8 cellular contexts compared by ENCODE assay signal in genomic region chr16:87869061-87869878, GRCh38. TPM values are rescaled to one million over a fixed set of nuclear protein-coding genes. Genes with fewer than 3 reads are reported as not detected.
DNase-seq lines count a peak whose midpoint lies in the region; ATAC-seq and TF ChIP-seq lines count a peak whose summit lies in the region.
"Not testable (repeated sequence)": the region's sequence is repeated elsewhere in the genome, so short reads cannot be mapped to it uniquely, and the experiment has no call there.

Gene SLC7A5, minus strand, starts transcription at chr16:87869507. Its CDS starts 85 bp downstream, at chr16:87869422.

- peak; percentile 58 for ATAC-seq in GM18909 (IDR thresholded peaks at IDR 0.05; ENCODE audit: poor library complexity, unreplicated experiment)
- ATAC-seq in HG03139 (IDR thresholded peaks at IDR 0.05; ENCODE audit: unreplicated experiment): peak; percentile 43
- ATAC-seq in activated CD8-positive, alpha-beta T cell treated with anti-CD3 and anti-CD28 coated beads for 36 hours: peak; percentile 68
- ATAC-seq in left lobe of liver: peak; percentile 86

- H3K36me3 Mint-ChIP-seq in activated CD8-positive, alpha-beta T cell treated with anti-CD3 and anti-CD28 coated beads for 36 hours (ENCODE audit: low read depth): peaks cover 45% of the 10 kb centered on the region
- H3K36me3 Mint-ChIP-seq in dendritic cell treated with granulocyte-macrophage colony-stimulating factor and Interleukin-4, amounts not matched to agents 40 ng/mL and 50 ng/mL, for 4 days (ENCODE audit: low read depth): not testable (repeated sequence)

- H3K4me1 Mint-ChIP-seq in activated CD8-positive, alpha-beta T cell treated with anti-CD3 and anti-CD28 coated beads for 36 hours (ENCODE audit: low read depth): peaks cover 45% of the 10 kb centered on the region
- H3K4me1 Mint-ChIP-seq in dendritic cell treated with granulocyte-macrophage colony-stimulating factor and Interleukin-4, amounts not matched to agents 40 ng/mL and 50 ng/mL, for 4 days (ENCODE audit: low read depth): peaks cover 57% of the 10 kb centered on the region

- intact Hi-C loops in activated CD8-positive, alpha-beta T cell treated with anti-CD3 and anti-CD28 coated beads for 36 hours (cut with micrococcal nuclease); dendritic cell treated with granulocyte-macrophage colony-stimulating factor and Interleukin-4, amounts not matched to agents 40 ng/mL and 50 ng/mL, for 4 days (cut with micrococcal nuclease): not testable (repeated sequence)

- peak within 1 kb of the TSS; percentile 100 for H3K27ac Mint-ChIP-seq in activated CD8-positive, alpha-beta T cell treated with anti-CD3 and anti-CD28 coated beads for 36 hours
- peak within 1 kb of the TSS; percentile 85 for H3K27ac Mint-ChIP-seq in dendritic cell treated with granulocyte-macrophage colony-stimulating factor and Interleukin-4, amounts not matched to agents 40 ng/mL and 50 ng/mL, for 4 days

- DNase-seq in ACHN (peak; percentile 82), NOMO-1 (lab: John Stamatoyannopoulos, UW; ENCODE audit: unreplicated experiment in 2 of 2) (peak; percentile 46 to 57), left lobe of liver (ENCODE audit: low spot score) (peak; percentile 72)
- peak; percentile 88 for DNase-seq in activated CD8-positive, alpha-beta T cell treated with anti-CD3 and anti-CD28 coated beads for 36 hours
- peak; percentile 83 to 86 for DNase-seq in stimulated activated CD4-positive, alpha-beta T cell treated with anti-CD3 and anti-CD28 coated beads, Interleukin-15, amount 100 ng/mL, for 48 hours (ENCODE audit: low read depth in 2 of 2)

- peak within 1 kb of the TSS; percentile 100 for H3K4me3 Mint-ChIP-seq in activated CD8-positive, alpha-beta T cell treated with anti-CD3 and anti-CD28 coated beads for 36 hours
- H3K4me3 Mint-ChIP-seq in dendritic cell treated with granulocyte-macrophage colony-stimulating factor and Interleukin-4, amounts not matched to agents 40 ng/mL and 50 ng/mL, for 4 days: peak within 1 kb of the TSS; percentile 78

- not testable (repeated sequence) for TF ChIP-seq CTCF in activated CD8-positive, alpha-beta T cell treated with anti-CD3 and anti-CD28 coated beads for 36 hours (IDR thresholded peaks at IDR 0.05)

- in situ Hi-C loops in ACHN (cut with HindIII; ENCODE audit: low pct_ligation_motif_present, low pct_unique_long_range_greater_than_20kb, low sequenced_read_pairs): not testable (repeated sequence)

- POLR2A ChIA-PET in activated CD8-positive, alpha-beta T cell treated with anti-CD3 and anti-CD28 coated beads for 36 hours (lab: Charles Lee): interaction anchor here (0.5 to 8.5 kb wide), 16 partner anchors 10 to 189 kb away, joined by 3 to 106 read pairs (median 4); partner anchors contain the start of gene KLHDC4

- not testable (repeated sequence) for H3K9me3 Mint-ChIP-seq in activated CD8-positive, alpha-beta T cell treated with anti-CD3 and anti-CD28 coated beads for 36 hours; dendritic cell treated with granulocyte-macrophage colony-stimulating factor and Interleukin-4, amounts not matched to agents 40 ng/mL and 50 ng/mL, for 4 days

- CTCF ChIA-PET in activated CD8-positive, alpha-beta T cell treated with anti-CD3 and anti-CD28 coated beads for 36 hours (lab: Charles Lee): interaction anchor here (1.2 to 13.0 kb wide), 4 partner anchors 20 to 92 kb away, joined by 3 to 305 read pairs (median 107); no protein-coding TSS in a partner anchor

- H3K27me3 Mint-ChIP-seq in activated CD8-positive, alpha-beta T cell treated with anti-CD3 and anti-CD28 coated beads for 36 hours; dendritic cell treated with granulocyte-macrophage colony-stimulating factor and Interleukin-4, amounts not matched to agents 40 ng/mL and 50 ng/mL, for 4 days: not testable (repeated sequence)

RNA-seq across cellular contexts. Expression of gene SLC7A5, which starts in this region (rescaled TPM):
- total RNA-seq in activated CD8-positive, alpha-beta T cell treated with anti-CD3 and anti-CD28 coated beads for 36 hours: 100 to 1,000 TPM; 230 to 236 TPM
- 13.4 TPM for total RNA-seq in left lobe of liver

Comparison
In these comparisons a context has a peak if more than half of its experiments do, and no peak if none do; other contexts are left out.
1. Peak in every context shown above with its lines: DNase-seq and ATAC-seq.
2. RNA of gene SLC7A5 (total RNA-seq): 230 to 236 TPM in activated CD8-positive, alpha-beta T cell treated with anti-CD3 and anti-CD28 coated beads for 36 hours; 13.4 TPM in left lobe of liver (single experiment); every median in the first group is over 10 times any median in the second.